16 cellular contexts compared by ENCODE assay signal in genomic region chr6:131251593-131252204, GRCh38.
A peak's percentile ranks its signal among the peaks of the same experiment; 100 is the strongest.
DNase-seq lines count a peak whose midpoint lies in the region; TF ChIP-seq lines count a peak whose summit lies in the region.
"Had no signal": no experiment of that assay in that cellular context is flagged by ENCODE, and none has a peak within 500 bp of the region (broad histone marks: within the 10 kb centered on the region; RNA-seq: fewer than 3 reads in every experiment).

No MANE protein-coding gene starts in this region.

- peak overlapping the region; percentile 64 to 90 (median 84); a peak in 21 of 22 replicates for H3K4me2 ChIP-seq in BLaER1 treated with 17β-estradiol and CSF1 and Interleukin-3, amounts not matched to agents 10 nM and 100 nM

- peak overlapping the region in 3 of 10 experiments; percentile 25 to 55 (median 49); a peak in 4 of 20 replicates for H3K4me3 ChIP-seq in BLaER1 treated with 17β-estradiol and CSF1 and Interleukin-3, amounts not matched to agents 10 nM and 100 nM
- peak overlapping the region; percentile 66 for H3K4me3 ChIP-seq in epithelial cell of proximal tubule (ENCODE audit: low read depth, low read length)
- peak overlapping the region; percentile 77 for H3K4me3 ChIP-seq in neuron (ENCODE audit: low read length)
- no peak overlapping the region for H3K4me3 ChIP-seq in thyroid gland (replicated peaks in 1 of 3)
- H3K4me3 ChIP-seq: uterus had no signal

- TF ChIP-seq POLR2A in thyroid gland (IDR thresholded peaks at IDR 0.05), result no peak

- DNase-seq in HT-29 (ENCODE audit: low spot score), result peak; percentile 12
- no peak for DNase-seq in epithelial cell of proximal tubule (ENCODE audit: low read depth)
- DNase-seq in GF-D8 (lab: John Stamatoyannopoulos, UW), result no peak
- no peak for DNase-seq in HCEC 1CT
- DNase-seq in KBM-7, result no peak
- DNase-seq in thyroid gland, result no peak
- DNase-seq: activated CD8-positive, alpha-beta T cell treated with anti-CD3 and anti-CD28 coated beads, Interleukin-2, amount 10 ng/mL, durations not matched to agents 7 days and 5 days; BE2C; DMS79 treated with DMSO at 0.1 percent for 48 hours; NCI-H1694 treated with DMSO at 0.1 percent for 48 hours; NCI-H446 treated with DMSO at 0.1 percent for 48 hours; stimulated activated naive B cell treated with anti-CD40 and anti-IgM and Interleukin-4, amounts not matched to agents 10 μg/mL and 1 μg/mL and 100 μg/mL, for 72 hours; uterus had no signal

- in situ Hi-C loops in KBM-7 (cut with MboI; ENCODE audit: low pct_unique_long_range_greater_than_20kb, low sequenced_read_pairs), result no loop called here

- intact Hi-C loops in thyroid gland (cut with DNase I), result no loop called here

- H3K9ac ChIP-seq in BLaER1 treated with 17β-estradiol and CSF1 and Interleukin-3, amounts not matched to agents 10 nM and 100 nM, result no peak overlapping the region; a peak in 1 of 22 replicates

- H4K20me1 ChIP-seq in BLaER1 treated with 17β-estradiol and CSF1 and Interleukin-3, amounts not matched to agents 10 nM and 100 nM, result no peaks in the 10 kb centered on the region

- no peak overlapping the region for H3K27ac ChIP-seq in BLaER1 treated with 17β-estradiol and CSF1 and Interleukin-3, amounts not matched to agents 10 nM and 100 nM
- no peak overlapping the region for H3K27ac ChIP-seq in thyroid gland
- H3K27ac ChIP-seq: neutrophil, uterus had no signal

- peaks cover 39 to 54% (median 51%) of the 10 kb centered on the region in 10 experiments for H3K4me1 ChIP-seq in BLaER1 treated with 17β-estradiol and CSF1 and Interleukin-3, amounts not matched to agents 10 nM and 100 nM
- H3K4me1 ChIP-seq in neuron (ENCODE audit: insufficient read depth, low read length) (peaks cover 25% of the 10 kb centered on the region), thyroid gland (peaks cover 8 to 10% of the 10 kb centered on the region in 2 donors)
- H3K4me1 ChIP-seq: BE2C, uterus had no signal

- H3K27me3 ChIP-seq in BLaER1 treated with 17β-estradiol and CSF1 and Interleukin-3, amounts not matched to agents 10 nM and 100 nM, result no peaks in the 10 kb centered on the region
- H3K27me3 ChIP-seq in neuron (ENCODE audit: insufficient read depth, low read length), result no peaks in the 10 kb centered on the region
- H3K27me3 ChIP-seq in thyroid gland, result no peaks in the 10 kb centered on the region
- H3K27me3 ChIP-seq: BE2C, neutrophil, uterus had no signal

- H2AFZ ChIP-seq in neuron (ENCODE audit: low read depth, low read length), result peak overlapping the region; percentile 88

- WGBS in thyroid gland, 2 donors, result 51 to 57% methylated on average over 3 of the region's 3 CpGs

- no peaks in the 10 kb centered on the region for H3K36me3 ChIP-seq in BLaER1 treated with 17β-estradiol and CSF1 and Interleukin-3, amounts not matched to agents 10 nM and 100 nM
- H3K36me3 ChIP-seq in neuron (ENCODE audit: insufficient read depth, low read length), result no peaks in the 10 kb centered on the region
- no peaks in the 10 kb centered on the region for H3K36me3 ChIP-seq in thyroid gland
- H3K36me3 ChIP-seq: BE2C, neutrophil, uterus had no signal

- H3K9me3 ChIP-seq in BLaER1 treated with 17β-estradiol and CSF1 and Interleukin-3, amounts not matched to agents 10 nM and 100 nM (replicated peaks in 1 of 11), result no peaks in the 10 kb centered on the region
- no peaks in the 10 kb centered on the region for H3K9me3 ChIP-seq in neuron (ENCODE audit: low read length)
- H3K9me3 ChIP-seq in thyroid gland, result no peaks in the 10 kb centered on the region
- H3K9me3 ChIP-seq: BE2C, neutrophil, uterus had no signal

- TF ChIP-seq CTCF in epithelial cell of proximal tubule (conservative IDR thresholded peaks at IDR 0.05; ENCODE audit: low read depth, low read length) (no peak), thyroid gland (IDR thresholded peaks at IDR 0.05) (no peak)

Comparison
In these comparisons a context has a peak if more than half of its experiments do, and no peak if none do; other contexts are left out.
1. H3K4me3 ChIP-seq: peak in epithelial cell of proximal tubule (single experiment) and neuron (single experiment); none in thyroid gland (0 of 3).